1 cellular context compared by ENCODE assay signal in genomic region chr2:105037572-105038382, GRCh38.
TF ChIP-seq lines count a peak whose summit lies in the region.

TSS of gene MRPS9 (plus strand) at chr2:105038069. CDS start at chr2:105038093, 24 bp downstream.

TF ChIP-seq in HepG2, 621 proteins besides CTCF, POLR2A, EP300 and RAD21 (continued from another document and continues in another):
- TF ChIP-seq BCLAF1 (IDR thresholded peaks at IDR 0.05) (no peak), SALL1 (CRISPR knock-in tag; IDR thresholded peaks at IDR 0.05) (peak; percentile 73), HNF4G (IDR thresholded peaks at IDR 0.05; ENCODE audit: borderline replicate concordance, low read depth, low read length) (0 out of 2 replicates have a peak, but pooled peaks have one; percentile 5), HNF4G (CRISPR knock-in tag; IDR thresholded peaks at IDR 0.05; ENCODE audit: borderline replicate concordance, low read depth) (0 out of 2 replicates have a peak, but pooled peaks have one; percentile 17), ZFP36L1 (CRISPR knock-in tag; IDR thresholded peaks at IDR 0.05) (no peak; the same call in 1 of the 2 replicates), ZNF337 (CRISPR knock-in tag; IDR thresholded peaks at IDR 0.05; ENCODE audit: borderline replicate concordance, low read depth) (peak; percentile 84; the same call in 1 of the 2 replicates), SIN3B (IDR thresholded peaks at IDR 0.05; ENCODE audit: low read length) (peak; percentile 55), CENPBD1 (CRISPR knock-in tag; IDR thresholded peaks at IDR 0.05; ENCODE audit: borderline replicate concordance, low read depth) (no peak), ZFP36 (IDR thresholded peaks at IDR 0.05; ENCODE audit: borderline replicate concordance, low read depth, low read length, partially characterized antibody) (no peak), GFI1 (CRISPR knock-in tag; IDR thresholded peaks at IDR 0.05; ENCODE audit: borderline replicate concordance) (no peak), THYN1 (CRISPR knock-in tag; IDR thresholded peaks at IDR 0.05; ENCODE audit: borderline replicate concordance, low read depth) (no peak), ZNF274 (CRISPR knock-in tag; IDR thresholded peaks at IDR 0.05) (peak; percentile 77; the same call in 1 of the 2 replicates), MAZ (IDR thresholded peaks at IDR 0.05; ENCODE audit: borderline replicate concordance, low read depth, low read length) (peak; percentile 54; the same call in 1 of the 2 replicates), MAZ (CRISPR knock-in tag; IDR thresholded peaks at IDR 0.05; ENCODE audit: low read depth) (peak; percentile 65; the same call in 1 of the 2 replicates), ZNF607 (CRISPR knock-in tag; IDR thresholded peaks at IDR 0.05; ENCODE audit: borderline replicate concordance) (peak; percentile 87; the same call in 1 of the 2 replicates), TP53 (CRISPR knock-in tag; conservative IDR thresholded peaks at IDR 0.05) (no peak), ZFP90 (CRISPR knock-in tag; IDR thresholded peaks at IDR 0.05; ENCODE audit: borderline replicate concordance) (no peak), ZNF136 (CRISPR knock-in tag; IDR thresholded peaks at IDR 0.05; ENCODE audit: low read depth) (no peak; the same call in 1 of the 2 replicates), KDM5A (IDR thresholded peaks at IDR 0.05; ENCODE audit: borderline replicate concordance, low read length) (peak; percentile 74; the same call in 1 of the 2 replicates), ZNF660 (CRISPR knock-in tag; IDR thresholded peaks at IDR 0.05; ENCODE audit: borderline replicate concordance, low read depth) (no peak), FOXA1 (IDR thresholded peaks at IDR 0.05) (no peak), FOXA1 (CRISPR knock-in tag; IDR thresholded peaks at IDR 0.05) (no peak), HNRNPL (IDR thresholded peaks at IDR 0.05; ENCODE audit: low read depth, low read length) (no peak), ZFY (CRISPR knock-in tag; IDR thresholded peaks at IDR 0.05) (peak; percentile 77), FLYWCH1 (CRISPR knock-in tag; IDR thresholded peaks at IDR 0.05) (no peak), RAD51 (IDR thresholded peaks at IDR 0.05; ENCODE audit: borderline replicate concordance) (no peak), ZNF724P (CRISPR knock-in tag; IDR thresholded peaks at IDR 0.05; ENCODE audit: borderline replicate concordance) (no peak), SUZ12 (IDR thresholded peaks at IDR 0.05; ENCODE audit: low read depth, low read length) (no peak), EHMT2 (IDR thresholded peaks at IDR 0.05; ENCODE audit: borderline replicate concordance, low read depth, low read length) (no peak), ZNF333 (CRISPR knock-in tag; IDR thresholded peaks at IDR 0.05; ENCODE audit: borderline replicate concordance) (peak; percentile 96), HBP1 (CRISPR knock-in tag; IDR thresholded peaks at IDR 0.05; ENCODE audit: low read depth) (0 out of 2 replicates have a peak, but pooled peaks have one; percentile 2)
- TF ChIP-seq, protein P1, sequence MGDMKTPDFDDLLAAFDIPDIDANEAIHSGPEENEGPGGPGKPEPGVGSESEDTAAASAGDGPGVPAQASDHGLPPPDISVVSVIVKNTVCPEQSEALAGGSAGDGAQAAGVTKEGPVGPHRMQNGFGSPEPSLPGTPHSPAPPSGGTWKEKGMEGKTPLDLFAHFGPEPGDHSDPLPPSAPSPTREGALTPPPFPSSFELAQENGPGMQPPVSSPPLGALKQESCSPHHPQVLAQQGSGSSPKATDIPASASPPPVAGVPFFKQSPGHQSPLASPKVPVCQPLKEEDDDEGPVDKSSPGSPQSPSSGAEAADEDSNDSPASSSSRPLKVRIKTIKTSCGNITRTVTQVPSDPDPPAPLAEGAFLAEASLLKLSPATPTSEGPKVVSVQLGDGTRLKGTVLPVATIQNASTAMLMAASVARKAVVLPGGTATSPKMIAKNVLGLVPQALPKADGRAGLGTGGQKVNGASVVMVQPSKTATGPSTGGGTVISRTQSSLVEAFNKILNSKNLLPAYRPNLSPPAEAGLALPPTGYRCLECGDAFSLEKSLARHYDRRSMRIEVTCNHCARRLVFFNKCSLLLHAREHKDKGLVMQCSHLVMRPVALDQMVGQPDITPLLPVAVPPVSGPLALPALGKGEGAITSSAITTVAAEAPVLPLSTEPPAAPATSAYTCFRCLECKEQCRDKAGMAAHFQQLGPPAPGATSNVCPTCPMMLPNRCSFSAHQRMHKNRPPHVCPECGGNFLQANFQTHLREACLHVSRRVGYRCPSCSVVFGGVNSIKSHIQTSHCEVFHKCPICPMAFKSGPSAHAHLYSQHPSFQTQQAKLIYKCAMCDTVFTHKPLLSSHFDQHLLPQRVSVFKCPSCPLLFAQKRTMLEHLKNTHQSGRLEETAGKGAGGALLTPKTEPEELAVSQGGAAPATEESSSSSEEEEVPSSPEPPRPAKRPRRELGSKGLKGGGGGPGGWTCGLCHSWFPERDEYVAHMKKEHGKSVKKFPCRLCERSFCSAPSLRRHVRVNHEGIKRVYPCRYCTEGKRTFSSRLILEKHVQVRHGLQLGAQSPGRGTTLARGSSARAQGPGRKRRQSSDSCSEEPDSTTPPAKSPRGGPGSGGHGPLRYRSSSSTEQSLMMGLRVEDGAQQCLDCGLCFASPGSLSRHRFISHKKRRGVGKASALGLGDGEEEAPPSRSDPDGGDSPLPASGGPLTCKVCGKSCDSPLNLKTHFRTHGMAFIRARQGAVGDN (CRISPR knock-in tag; IDR thresholded peaks at IDR 0.05) = peak; percentile 83
- TF ChIP-seq, protein P2, sequence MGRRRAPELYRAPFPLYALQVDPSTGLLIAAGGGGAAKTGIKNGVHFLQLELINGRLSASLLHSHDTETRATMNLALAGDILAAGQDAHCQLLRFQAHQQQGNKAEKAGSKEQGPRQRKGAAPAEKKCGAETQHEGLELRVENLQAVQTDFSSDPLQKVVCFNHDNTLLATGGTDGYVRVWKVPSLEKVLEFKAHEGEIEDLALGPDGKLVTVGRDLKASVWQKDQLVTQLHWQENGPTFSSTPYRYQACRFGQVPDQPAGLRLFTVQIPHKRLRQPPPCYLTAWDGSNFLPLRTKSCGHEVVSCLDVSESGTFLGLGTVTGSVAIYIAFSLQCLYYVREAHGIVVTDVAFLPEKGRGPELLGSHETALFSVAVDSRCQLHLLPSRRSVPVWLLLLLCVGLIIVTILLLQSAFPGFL (CRISPR knock-in tag; IDR thresholded peaks at IDR 0.05) = no peak
- TF ChIP-seq, protein P3, sequence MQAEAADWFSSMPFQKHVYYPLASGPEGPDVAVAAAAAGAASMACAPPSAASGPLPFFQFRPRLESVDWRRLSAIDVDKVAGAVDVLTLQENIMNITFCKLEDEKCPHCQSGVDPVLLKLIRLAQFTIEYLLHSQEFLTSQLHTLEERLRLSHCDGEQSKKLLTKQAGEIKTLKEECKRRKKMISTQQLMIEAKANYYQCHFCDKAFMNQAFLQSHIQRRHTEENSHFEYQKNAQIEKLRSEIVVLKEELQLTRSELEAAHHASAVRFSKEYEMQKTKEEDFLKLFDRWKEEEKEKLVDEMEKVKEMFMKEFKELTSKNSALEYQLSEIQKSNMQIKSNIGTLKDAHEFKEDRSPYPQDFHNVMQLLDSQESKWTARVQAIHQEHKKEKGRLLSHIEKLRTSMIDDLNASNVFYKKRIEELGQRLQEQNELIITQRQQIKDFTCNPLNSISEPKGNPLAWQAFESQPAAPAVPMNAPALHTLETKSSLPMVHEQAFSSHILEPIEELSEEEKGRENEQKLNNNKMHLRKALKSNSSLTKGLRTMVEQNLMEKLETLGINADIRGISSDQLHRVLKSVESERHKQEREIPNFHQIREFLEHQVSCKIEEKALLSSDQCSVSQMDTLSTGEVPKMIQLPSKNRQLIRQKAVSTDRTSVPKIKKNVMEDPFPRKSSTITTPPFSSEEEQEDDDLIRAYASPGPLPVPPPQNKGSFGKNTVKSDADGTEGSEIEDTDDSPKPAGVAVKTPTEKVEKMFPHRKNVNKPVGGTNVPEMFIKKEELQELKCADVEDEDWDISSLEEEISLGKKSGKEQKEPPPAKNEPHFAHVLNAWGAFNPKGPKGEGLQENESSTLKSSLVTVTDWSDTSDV (CRISPR knock-in tag; IDR thresholded peaks at IDR 0.05) = no peak; the same call in 1 of the 2 replicates
- TF ChIP-seq, protein P4, sequence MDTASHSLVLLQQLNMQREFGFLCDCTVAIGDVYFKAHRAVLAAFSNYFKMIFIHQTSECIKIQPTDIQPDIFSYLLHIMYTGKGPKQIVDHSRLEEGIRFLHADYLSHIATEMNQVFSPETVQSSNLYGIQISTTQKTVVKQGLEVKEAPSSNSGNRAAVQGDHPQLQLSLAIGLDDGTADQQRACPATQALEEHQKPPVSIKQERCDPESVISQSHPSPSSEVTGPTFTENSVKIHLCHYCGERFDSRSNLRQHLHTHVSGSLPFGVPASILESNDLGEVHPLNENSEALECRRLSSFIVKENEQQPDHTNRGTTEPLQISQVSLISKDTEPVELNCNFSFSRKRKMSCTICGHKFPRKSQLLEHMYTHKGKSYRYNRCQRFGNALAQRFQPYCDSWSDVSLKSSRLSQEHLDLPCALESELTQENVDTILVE (CRISPR knock-in tag; IDR thresholded peaks at IDR 0.05) = no peak
- TF ChIP-seq, protein P5, sequence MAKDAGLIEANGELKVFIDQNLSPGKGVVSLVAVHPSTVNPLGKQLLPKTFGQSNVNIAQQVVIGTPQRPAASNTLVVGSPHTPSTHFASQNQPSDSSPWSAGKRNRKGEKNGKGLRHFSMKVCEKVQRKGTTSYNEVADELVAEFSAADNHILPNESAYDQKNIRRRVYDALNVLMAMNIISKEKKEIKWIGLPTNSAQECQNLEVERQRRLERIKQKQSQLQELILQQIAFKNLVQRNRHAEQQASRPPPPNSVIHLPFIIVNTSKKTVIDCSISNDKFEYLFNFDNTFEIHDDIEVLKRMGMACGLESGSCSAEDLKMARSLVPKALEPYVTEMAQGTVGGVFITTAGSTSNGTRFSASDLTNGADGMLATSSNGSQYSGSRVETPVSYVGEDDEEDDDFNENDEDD (CRISPR knock-in tag; IDR thresholded peaks at IDR 0.05; ENCODE audit: borderline replicate concordance) = no peak; the same call in none of the 2 replicates
- TF ChIP-seq, protein P6, sequence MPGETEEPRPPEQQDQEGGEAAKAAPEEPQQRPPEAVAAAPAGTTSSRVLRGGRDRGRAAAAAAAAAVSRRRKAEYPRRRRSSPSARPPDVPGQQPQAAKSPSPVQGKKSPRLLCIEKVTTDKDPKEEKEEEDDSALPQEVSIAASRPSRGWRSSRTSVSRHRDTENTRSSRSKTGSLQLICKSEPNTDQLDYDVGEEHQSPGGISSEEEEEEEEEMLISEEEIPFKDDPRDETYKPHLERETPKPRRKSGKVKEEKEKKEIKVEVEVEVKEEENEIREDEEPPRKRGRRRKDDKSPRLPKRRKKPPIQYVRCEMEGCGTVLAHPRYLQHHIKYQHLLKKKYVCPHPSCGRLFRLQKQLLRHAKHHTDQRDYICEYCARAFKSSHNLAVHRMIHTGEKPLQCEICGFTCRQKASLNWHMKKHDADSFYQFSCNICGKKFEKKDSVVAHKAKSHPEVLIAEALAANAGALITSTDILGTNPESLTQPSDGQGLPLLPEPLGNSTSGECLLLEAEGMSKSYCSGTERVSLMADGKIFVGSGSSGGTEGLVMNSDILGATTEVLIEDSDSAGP (CRISPR knock-in tag; IDR thresholded peaks at IDR 0.05; ENCODE audit: borderline replicate concordance) = peak; percentile 94
- TF ChIP-seq, protein P7, sequence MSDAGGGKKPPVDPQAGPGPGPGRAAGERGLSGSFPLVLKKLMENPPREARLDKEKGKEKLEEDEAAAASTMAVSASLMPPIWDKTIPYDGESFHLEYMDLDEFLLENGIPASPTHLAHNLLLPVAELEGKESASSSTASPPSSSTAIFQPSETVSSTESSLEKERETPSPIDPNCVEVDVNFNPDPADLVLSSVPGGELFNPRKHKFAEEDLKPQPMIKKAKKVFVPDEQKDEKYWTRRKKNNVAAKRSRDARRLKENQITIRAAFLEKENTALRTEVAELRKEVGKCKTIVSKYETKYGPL (CRISPR knock-in tag; IDR thresholded peaks at IDR 0.05) = no peak
- TF ChIP-seq, protein P8, sequence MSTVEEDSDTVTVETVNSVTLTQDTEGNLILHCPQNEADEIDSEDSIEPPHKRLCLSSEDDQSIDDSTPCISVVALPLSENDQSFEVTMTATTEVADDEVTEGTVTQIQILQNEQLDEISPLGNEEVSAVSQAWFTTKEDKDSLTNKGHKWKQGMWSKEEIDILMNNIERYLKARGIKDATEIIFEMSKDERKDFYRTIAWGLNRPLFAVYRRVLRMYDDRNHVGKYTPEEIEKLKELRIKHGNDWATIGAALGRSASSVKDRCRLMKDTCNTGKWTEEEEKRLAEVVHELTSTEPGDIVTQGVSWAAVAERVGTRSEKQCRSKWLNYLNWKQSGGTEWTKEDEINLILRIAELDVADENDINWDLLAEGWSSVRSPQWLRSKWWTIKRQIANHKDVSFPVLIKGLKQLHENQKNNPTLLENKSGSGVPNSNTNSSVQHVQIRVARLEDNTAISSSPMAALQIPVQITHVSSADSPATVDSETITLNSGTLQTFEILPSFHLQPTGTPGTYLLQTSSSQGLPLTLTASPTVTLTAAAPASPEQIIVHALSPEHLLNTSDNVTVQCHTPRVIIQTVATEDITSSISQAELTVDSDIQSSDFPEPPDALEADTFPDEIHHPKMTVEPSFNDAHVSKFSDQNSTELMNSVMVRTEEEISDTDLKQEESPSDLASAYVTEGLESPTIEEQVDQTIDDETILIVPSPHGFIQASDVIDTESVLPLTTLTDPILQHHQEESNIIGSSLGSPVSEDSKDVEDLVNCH (CRISPR knock-in tag; IDR thresholded peaks at IDR 0.05) = peak; percentile 86; the same call in 1 of the 2 replicates
